ENCODE assay signal across 8 cellular contexts in genomic region chr16:20799599-20799998, GRCh38. TPM values are rescaled to one million over a fixed set of nuclear protein-coding genes. Genes with fewer than 3 reads are reported as not detected.
DNase-seq lines count a peak whose midpoint lies in the region; ATAC-seq and TF ChIP-seq lines count a peak whose summit lies in the region.

No MANE protein-coding gene starts in this region.

- peak; percentile 77 for TF ChIP-seq CTCF in HFFc6 (IDR thresholded peaks at IDR 0.05)
- peak; percentile 19; the same call in 1 of the 2 replicates for TF ChIP-seq CTCF in WI38 (IDR thresholded peaks at IDR 0.05; ENCODE audit: low read depth, low read length)

- ATAC-seq in GM18520 (IDR thresholded peaks at IDR 0.05; ENCODE audit: unreplicated experiment) (no peak), GM18867 (IDR thresholded peaks at IDR 0.05; ENCODE audit: unreplicated experiment) (no peak)

- H3K27me3 Mint-ChIP-seq in HFFc6 (ENCODE audit: insufficient read depth), result no peaks in the 10 kb centered on the region

- H3K27ac Mint-ChIP-seq in HFFc6, result no peak overlapping the region

- H3K36me3 Mint-ChIP-seq in HFFc6 (ENCODE audit: low read depth), result peaks cover 10% of the 10 kb centered on the region; the same call in 1 of the 2 replicates

- DNase-seq in AML-193 (lab: John Stamatoyannopoulos, UW) (peak; percentile 65 to 69), HFFc6 (peak; percentile 32), left kidney (ENCODE audit: low read depth, low spot score) (peak; percentile 17), ecto neural progenitor cell (ENCODE audit: low spot score) (no peak), DMS79 treated with DMSO at 0.1 percent for 48 hours (lab: John Stamatoyannopoulos, UW) (no peak)

- H3K9me3 Mint-ChIP-seq in HFFc6, result no peaks in the 10 kb centered on the region

- peaks cover 13% of the 10 kb centered on the region for H3K4me1 Mint-ChIP-seq in HFFc6 (ENCODE audit: low read depth)

- no peak overlapping the region for H3K4me3 Mint-ChIP-seq in HFFc6

- no peak overlapping the region for H3K4me3 ChIP-seq in WI38 (ENCODE audit: low read depth, low read length)

RNA-seq across cellular contexts. Expression of gene ERI2, which starts 6.7 kb away (rescaled TPM):
- total RNA-seq in HFFc6 (2021; fragmentation: NEBNext Ultra II Directional; extraction: Animal tissue kit (Norgen Biotek cat#: 25700)), result 10 to 100 TPM; 10.6 to 16.1 (median 13.1) TPM

RNA-seq across cellular contexts. Expression of gene REXO5, which starts 6.7 kb away (rescaled TPM):
- 10 to 100 TPM in 3 of 6 experiments, 1 to 10 TPM in 3; 4.9 to 12.2 (median 9.6) TPM for total RNA-seq in HFFc6 (2021; fragmentation: NEBNext Ultra II Directional; extraction: Animal tissue kit (Norgen Biotek cat#: 25700))

RNA-seq across cellular contexts. Expression of gene ACSM3, which starts 35.8 kb away (rescaled TPM):
- under 1 TPM in 5 of 6 experiments, not detected in 1; 0.12 to 0.48 (median 0.21) TPM for total RNA-seq in HFFc6 (2021; fragmentation: NEBNext Ultra II Directional; extraction: Animal tissue kit (Norgen Biotek cat#: 25700))

RNA-seq across cellular contexts. Expression of gene THUMPD1, which starts 58.0 kb away (rescaled TPM):
- 10 to 100 TPM; 21.9 to 26.1 (median 24.3) TPM for total RNA-seq in HFFc6 (2021; fragmentation: NEBNext Ultra II Directional; extraction: Animal tissue kit (Norgen Biotek cat#: 25700))

Comparison
In these comparisons a context has a peak if more than half of its experiments do, and no peak if none do; other contexts are left out.
1. DNase-seq: peak in AML-193 (2 of 2), HFFc6 (single experiment) and left kidney (single experiment); none in ecto neural progenitor cell (single experiment) and DMS79 treated with DMSO at 0.1 percent for 48 hours (single experiment).